In the genomic region with DNA sequence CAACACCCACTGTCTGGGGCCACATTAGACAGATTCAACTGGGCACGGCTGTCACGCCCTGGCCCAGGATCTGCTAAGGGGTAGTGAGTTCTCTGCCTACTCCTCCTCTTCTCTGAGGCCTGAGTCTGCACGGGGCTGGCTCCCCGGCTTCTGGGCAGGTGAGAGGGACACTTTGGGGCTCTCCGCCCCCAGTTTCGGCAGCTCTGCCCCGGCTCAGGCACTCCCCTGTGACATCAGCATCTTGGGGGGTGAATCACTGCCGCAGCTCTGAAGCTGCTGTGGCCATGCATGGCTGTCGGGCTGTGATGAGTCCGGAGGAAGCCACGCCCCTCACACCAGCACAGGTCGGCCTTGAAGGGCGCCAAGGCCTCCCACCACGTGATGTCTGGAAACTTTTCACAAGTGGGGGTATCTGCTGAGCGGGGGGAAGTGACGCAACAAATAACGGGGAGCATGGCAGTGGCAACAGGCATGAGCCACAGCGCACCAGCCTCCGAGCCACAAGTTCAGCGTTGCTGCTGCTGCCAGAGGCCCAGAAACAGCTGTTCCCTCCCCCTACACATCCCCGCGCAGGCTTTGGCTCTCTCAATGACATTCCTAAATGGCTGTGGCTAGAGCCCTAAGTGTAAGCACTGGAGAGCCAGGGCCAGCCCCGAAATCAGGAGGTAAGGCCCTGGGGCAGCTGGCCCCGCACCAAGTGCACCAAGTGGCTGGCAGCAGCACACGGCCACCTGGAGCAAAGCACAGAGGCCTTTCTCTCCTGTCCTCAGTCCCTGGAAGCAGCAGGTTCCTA, we compare ENCODE assay signal across 8 cellular contexts. TPM values are rescaled to one million over a fixed set of nuclear protein-coding genes. Genes with fewer than 3 reads are reported as not detected.
DNase-seq lines count a peak whose midpoint lies in the region; ATAC-seq, FAIRE-seq and TF ChIP-seq lines count a peak whose summit lies in the region.

No MANE protein-coding gene starts in this region.

- no peaks in the 10 kb centered on the region for H3K9me3 ChIP-seq in CD4-positive, alpha-beta memory T cell (ENCODE audit: control insufficient read depth in 1 of 2, low read length in 2 of 2)

- H3K9me3 Mint-ChIP-seq in CD4-positive, alpha-beta memory T cell = no peaks in the 10 kb centered on the region

- no peak for FAIRE-seq in D721Med (lab: Jason Lieb, UNC)

- no peaks in the 10 kb centered on the region for H3K27me3 ChIP-seq in CD4-positive, alpha-beta memory T cell (ENCODE audit: insufficient read depth, low read length)

- TF ChIP-seq CTCF in fibroblast of pulmonary artery (IDR thresholded peaks at IDR 0.05; ENCODE audit: low read length, missing control alignments) (no peak), D721Med (IDR thresholded peaks at IDR 0.05; ENCODE audit: insufficient read depth, missing control alignments) (no peak)

- DNase-seq in CD4-positive, alpha-beta memory T cell = peak; percentile 82 to 99 (median 84)
- DNase-seq in activated effector memory CD4-positive, alpha-beta T cell treated with anti-CD3 and anti-CD28 coated beads, Interleukin-2, amount 50 U/mL, for 16 hours = peak; percentile 96
- DNase-seq in fibroblast of pulmonary artery (ENCODE audit: low read depth) (peak; percentile 98), occipital lobe (lab: John Stamatoyannopoulos, UW) (peak; percentile 74), substantia nigra (lab: John Stamatoyannopoulos, UW) (peak in 31 of 49 donors; percentile 13 to 85 (median 45)), D721Med (ENCODE audit: insufficient read length, low spot score) (no peak)

- H3K4me3 ChIP-seq in CD4-positive, alpha-beta memory T cell (ENCODE audit: low read length in 2 of 2) = peak overlapping the region in 1 of 2 donors; percentile 18
- peak overlapping the region; percentile 36 for H3K4me3 ChIP-seq in fibroblast of pulmonary artery (replicated peaks; ENCODE audit: low read depth, low read length)

- peak overlapping the region; percentile 79 for H3K27ac ChIP-seq in CD4-positive, alpha-beta memory T cell (ENCODE audit: low read depth, low read length)
- peak overlapping the region; percentile 83 for H3K27ac ChIP-seq in substantia nigra (ENCODE audit: low read depth, low read length, poor library complexity, severe bottlenecking)

- H3K27me3 Mint-ChIP-seq in CD4-positive, alpha-beta memory T cell = peaks cover 0 to 2% of the 10 kb centered on the region in 2 donors

- peaks cover 68% of the 10 kb centered on the region for H3K4me1 ChIP-seq in CD4-positive, alpha-beta memory T cell (ENCODE audit: insufficient read depth, low read length)

- H3K36me3 ChIP-seq in CD4-positive, alpha-beta memory T cell (ENCODE audit: insufficient read depth, low read length) = peaks cover 22% of the 10 kb centered on the region

- peak; percentile 67 for ATAC-seq in GM21825 (IDR thresholded peaks at IDR 0.05; ENCODE audit: unreplicated experiment)

- intact Hi-C loops in CD4-positive, alpha-beta memory T cell (cut with micrococcal nuclease) = loop anchor here (1.0 kb wide), 1 partner anchor 27 kb away; the partner anchor contains the start of gene ZBTB17

- H3K27ac Mint-ChIP-seq in CD4-positive, alpha-beta memory T cell = peak overlapping the region; percentile 86 to 98 (median 95)

- POLR2A ChIA-PET in CD4-positive, alpha-beta memory T cell (lab: Charles Lee; ENCODE audit: partially characterized antibody) = interaction anchor here (1.0 to 3.9 kb wide), 4 partner anchors 26 to 116 kb away, joined by 3 to 23 read pairs (median 7); partner anchors contain the start of genes SPEN and ZBTB17

- H3K36me3 Mint-ChIP-seq in CD4-positive, alpha-beta memory T cell = peaks cover 16 to 36% of the 10 kb centered on the region in 2 donors

- peak overlapping the region; percentile 75 to 91 (median 82) for H3K4me3 Mint-ChIP-seq in CD4-positive, alpha-beta memory T cell

- peaks cover 50 to 81% (median 63%) of the 10 kb centered on the region in 4 donors for H3K4me1 Mint-ChIP-seq in CD4-positive, alpha-beta memory T cell

- CTCF ChIA-PET in CD4-positive, alpha-beta memory T cell (lab: Charles Lee; ENCODE audit: partially characterized antibody) = interaction anchor here (1.5 kb wide), 2 partner anchors 27 to 135 kb away, joined by 3 to 4 read pairs; no protein-coding TSS in a partner anchor

TF ChIP-seq in PFSK-1, 5 proteins besides CTCF, POLR2A, EP300 and RAD21:
- TF ChIP-seq FOXP2 (optimal IDR thresholded peaks at IDR 0.05; ENCODE audit: borderline replicate concordance, extremely low read depth, extremely low read length, insufficient read depth) (peak; percentile 71), TAF1 (IDR thresholded peaks at IDR 0.05; ENCODE audit: borderline replicate concordance, insufficient read depth, low read length) (no peak)
TF ChIP-seq in PFSK-1: peak in this region for 1.

RNA-seq across cellular contexts. Expression of gene ZBTB17, which starts 26.3 kb away (rescaled TPM):
- total RNA-seq in CD4-positive, alpha-beta memory T cell = 10 to 100 TPM; 52.6 to 61.0 TPM
- 10 to 100 TPM in 1 of 2 donors, 1 to 10 TPM in 1; 5.2 to 24.3 TPM for polyA plus RNA-seq in CD4-positive, alpha-beta memory T cell
- 46.9 TPM for polyA plus RNA-seq in PFSK-1 (2012; ENCODE audit: insufficient read length, low read depth)
- total RNA-seq in occipital lobe = 38.8 TPM

RNA-seq across cellular contexts. Expression of gene SRARP, which starts 54.4 kb away (rescaled TPM):
- total RNA-seq in CD4-positive, alpha-beta memory T cell = not detected
- polyA plus RNA-seq in CD4-positive, alpha-beta memory T cell = not detected
- 0.18 TPM for polyA plus RNA-seq in PFSK-1 (2012; ENCODE audit: insufficient read length, low read depth)
- total RNA-seq in occipital lobe = 0.62 TPM
